Comparison of ENCODE assay signal across 1 cellular context in the genomic region with DNA sequence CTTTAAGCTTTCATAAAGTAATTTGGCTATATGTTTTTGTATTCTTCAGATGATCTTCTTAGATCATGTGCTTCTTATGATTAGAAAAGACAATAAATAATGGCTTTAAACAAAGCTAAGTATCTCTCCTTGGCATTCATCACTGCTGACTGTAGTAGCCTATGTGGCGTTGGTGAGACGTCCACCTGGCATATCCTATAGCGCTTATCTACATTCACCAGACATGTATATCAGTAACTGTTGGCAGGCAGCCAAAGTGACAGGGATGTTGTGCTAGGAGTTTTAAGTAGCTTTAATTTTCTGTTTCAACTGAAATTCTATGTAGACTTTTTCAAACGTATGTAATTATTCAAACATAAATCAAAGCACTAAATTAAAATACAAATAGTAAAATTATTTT.
TF ChIP-seq lines count a peak whose summit lies in the region.

No MANE protein-coding gene starts in this region.

TF ChIP-seq in IMR-90, 13 proteins besides CTCF, POLR2A, EP300 and RAD21 (continued from another document):
- no peak for TF ChIP-seq CHD1 (IDR thresholded peaks at IDR 0.05; ENCODE audit: low read depth, low read length)
- TF ChIP-seq CEBPB (IDR thresholded peaks at IDR 0.05; ENCODE audit: low read depth, low read length): no peak
- no peak for TF ChIP-seq BHLHE40 (IDR thresholded peaks at IDR 0.05; ENCODE audit: low read depth, low read length)
- TF ChIP-seq FOS (IDR thresholded peaks at IDR 0.05; ENCODE audit: low read depth, low read length): no peak
TF ChIP-seq in IMR-90: peak in this region for 0.
